8 cellular contexts compared by ENCODE assay signal in the genomic region with DNA sequence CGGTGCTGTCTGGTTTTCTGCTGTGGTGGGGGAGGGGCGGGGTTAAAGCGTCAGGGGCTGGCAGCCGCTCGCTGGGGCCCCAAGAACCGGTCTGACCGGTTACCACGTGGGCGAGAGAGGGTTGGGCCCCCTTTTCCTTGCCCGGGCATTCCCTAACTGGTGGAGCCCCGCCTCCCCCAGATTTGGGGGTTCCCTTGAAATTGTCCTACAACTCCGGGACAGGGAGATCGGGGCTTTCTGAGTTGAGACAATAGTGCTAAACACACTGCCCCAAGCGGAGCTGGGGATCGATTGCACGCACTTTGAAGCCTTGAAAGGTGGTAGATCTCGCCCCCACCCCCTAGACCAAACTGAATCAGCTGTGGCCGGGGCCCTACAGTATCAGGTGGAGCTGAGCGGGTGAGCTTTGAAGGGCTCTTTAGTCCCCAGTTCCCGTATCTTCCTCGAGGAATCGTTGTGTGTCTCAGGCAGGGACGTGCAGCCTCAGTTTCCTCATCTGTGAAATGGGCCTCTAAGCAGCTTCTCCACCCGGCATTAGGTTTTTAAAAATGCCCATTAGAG. TPM values are rescaled to one million over a fixed set of nuclear protein-coding genes. Genes with fewer than 3 reads are reported as not detected.
DNase-seq lines count a peak whose midpoint lies in the region; ATAC-seq and TF ChIP-seq lines count a peak whose summit lies in the region.

No MANE protein-coding gene starts in this region.

- peaks cover 42% of the 10 kb centered on the region for H3K36me3 Mint-ChIP-seq in activated B cell treated with CpG ODN at 0.5 μM for 24 hours (ENCODE audit: low read depth)

- no peak for TF ChIP-seq CTCF in activated B cell treated with CpG ODN at 0.5 μM for 24 hours (IDR thresholded peaks at IDR 0.05)

- intact Hi-C loops in activated B cell treated with CpG ODN at 0.5 μM for 24 hours (cut with micrococcal nuclease) = loop anchor here (1.0 to 10.0 kb wide), 9 partner anchors 8 to 1212 kb away; a partner anchor contains a TSS

- H3K27ac ChIP-seq in caudate nucleus (ENCODE audit: low read depth, low read length) (peak overlapping the region; percentile 97), layer of hippocampus (ENCODE audit: low read depth, low read length) (peak overlapping the region; percentile 69)

- ATAC-seq in activated B cell treated with CpG ODN at 0.5 μM for 24 hours (ENCODE audit: low read depth) (peak; percentile 8), GM19328 (IDR thresholded peaks at IDR 0.05; ENCODE audit: unreplicated experiment) (no peak), HG02870 (IDR thresholded peaks at IDR 0.05; ENCODE audit: unreplicated experiment) (no peak)

- peak overlapping the region; percentile 94 for H3K27ac Mint-ChIP-seq in activated B cell treated with CpG ODN at 0.5 μM for 24 hours

- no peaks in the 10 kb centered on the region for H3K27me3 Mint-ChIP-seq in activated B cell treated with CpG ODN at 0.5 μM for 24 hours

- CTCF ChIA-PET in activated B cell treated with CpG ODN at 0.5 μM for 24 hours (lab: Charles Lee) = interaction anchor here (0.8 to 4.6 kb wide), 15 partner anchors 9 to 177 kb away, joined by 3 to 41 read pairs (median 6); a partner anchor contains a TSS

- DNase-seq in GM03348 (ENCODE audit: low spot score) (peak; percentile 60), NAMALWA (ENCODE audit: low spot score) (peak; percentile 88), activated B cell treated with CpG ODN at 0.5 μM for 24 hours (peak; percentile 64), caudate nucleus (lab: John Stamatoyannopoulos, UW) (peak in 10 of 61 donors; percentile 7 to 62 (median 18))
- DNase-seq in stimulated activated CD4-positive, alpha-beta T cell treated with anti-CD3 and anti-CD28 coated beads, Interleukin-2, amount 100 ng/mL, for 48 hours = peak; percentile 68 to 69

- peak overlapping the region; percentile 99 for H3K4me3 Mint-ChIP-seq in activated B cell treated with CpG ODN at 0.5 μM for 24 hours

- peaks cover 55% of the 10 kb centered on the region for H3K4me1 Mint-ChIP-seq in activated B cell treated with CpG ODN at 0.5 μM for 24 hours

- H3K9me3 Mint-ChIP-seq in activated B cell treated with CpG ODN at 0.5 μM for 24 hours = no peaks in the 10 kb centered on the region

- POLR2A ChIA-PET in activated B cell treated with CpG ODN at 0.5 μM for 24 hours (lab: Charles Lee) = interaction anchor here (0.5 to 6.5 kb wide), 34 partner anchors 11 to 1429 kb away, joined by 3 to 413 read pairs (median 6); a partner anchor contains a TSS

- no peaks in the 10 kb centered on the region for H3K27me3 ChIP-seq in layer of hippocampus (ENCODE audit: control insufficient read depth, insufficient read depth, low read length)

RNA-seq across cellular contexts. Expression of a gene that starts 4.8 kb away (rescaled TPM):
- 116 and 119 TPM in 2 replicates for total RNA-seq in activated B cell treated with CpG ODN at 0.5 μM for 24 hours

RNA-seq across cellular contexts. Expression of a gene that starts 4.8 kb away (rescaled TPM):
- total RNA-seq in activated B cell treated with CpG ODN at 0.5 μM for 24 hours = 41.7 and 43.6 TPM in 2 replicates

RNA-seq across cellular contexts. Expression of a gene that starts 36.9 kb away (rescaled TPM):
- 62.1 and 68.8 TPM in 2 replicates for total RNA-seq in activated B cell treated with CpG ODN at 0.5 μM for 24 hours

RNA-seq across cellular contexts. Expression of a gene that starts 38.5 kb away (rescaled TPM):
- 111 and 113 TPM in 2 replicates for total RNA-seq in activated B cell treated with CpG ODN at 0.5 μM for 24 hours

RNA-seq across cellular contexts. Expression of a gene that starts 52.3 kb away (rescaled TPM):
- total RNA-seq in activated B cell treated with CpG ODN at 0.5 μM for 24 hours = 67.1 and 74.8 TPM in 2 replicates
